Comparison of ENCODE assay signal across 9 cellular contexts in genomic region chr5:1008451-1009358, GRCh38. TPM values are rescaled to one million over a fixed set of nuclear protein-coding genes. Genes with fewer than 3 reads are reported as not detected.
A peak's percentile ranks its signal among the peaks of the same experiment; 100 is the strongest.
DNase-seq lines count a peak whose midpoint lies in the region; ATAC-seq, FAIRE-seq and TF ChIP-seq lines count a peak whose summit lies in the region.
"Had no signal": no experiment of that assay in that cellular context is flagged by ENCODE, and none has a peak within 500 bp of the region (broad histone marks: within the 10 kb centered on the region; RNA-seq: fewer than 3 reads in every experiment).

A gene with protein sequence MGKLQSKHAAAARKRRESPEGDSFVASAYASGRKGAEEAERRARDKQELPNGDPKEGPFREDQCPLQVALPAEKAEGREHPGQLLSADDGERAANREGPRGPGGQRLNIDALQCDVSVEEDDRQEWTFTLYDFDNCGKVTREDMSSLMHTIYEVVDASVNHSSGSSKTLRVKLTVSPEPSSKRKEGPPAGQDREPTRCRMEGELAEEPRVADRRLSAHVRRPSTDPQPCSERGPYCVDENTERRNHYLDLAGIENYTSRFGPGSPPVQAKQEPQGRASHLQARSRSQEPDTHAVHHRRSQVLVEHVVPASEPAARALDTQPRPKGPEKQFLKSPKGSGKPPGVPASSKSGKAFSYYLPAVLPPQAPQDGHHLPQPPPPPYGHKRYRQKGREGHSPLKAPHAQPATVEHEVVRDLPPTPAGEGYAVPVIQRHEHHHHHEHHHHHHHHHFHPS (plus strand): TSS chr5:1008802. CDS start chr5:1009058, 256 bp downstream.

- H3K36me3 Mint-ChIP-seq in naive thymus-derived CD8-positive, alpha-beta T cell, result no peaks in the 10 kb centered on the region

- no peak within 1 kb of the TSS for H3K27ac ChIP-seq in endothelial cell of umbilical vein (ENCODE audit: insufficient read depth, low read depth, low read length)
- no peak within 1 kb of the TSS for H3K27ac ChIP-seq in uterus

- H3K4me1 ChIP-seq in endothelial cell of umbilical vein (ENCODE audit: control insufficient read depth, extremely low read depth, insufficient read depth, low read length), result no peaks in the 10 kb centered on the region
- peaks cover 0 to 9% of the 10 kb centered on the region in 2 donors for H3K4me1 ChIP-seq in uterus

- CTCF ChIA-PET in endothelial cell of umbilical vein (lab: Charles Lee), result interaction anchor here (1.4 to 2.1 kb wide), 5 partner anchors 12 to 60 kb away, joined by 3 to 9 read pairs (median 6); no protein-coding TSS in a partner anchor

- H3K27ac Mint-ChIP-seq in naive thymus-derived CD8-positive, alpha-beta T cell, result peak within 1 kb of the TSS in 2 of 10 donors; percentile 40 to 68

- H3K4me3 ChIP-seq in endothelial cell of umbilical vein (replicated peaks in 1 of 3; ENCODE audit: insufficient read depth in 1 of 3, low read depth in 1 of 3, low read length in 3 of 3) (peak within 1 kb of the TSS in 1 of 3 experiments; percentile 27), uterus (peak within 1 kb of the TSS in 1 of 2 donors; percentile 27)

- H3K4me1 Mint-ChIP-seq in naive thymus-derived CD8-positive, alpha-beta T cell, result peaks cover 16 to 35% (median 21%) of the 10 kb centered on the region in 4 donors

- H3K4me3 Mint-ChIP-seq in naive thymus-derived CD8-positive, alpha-beta T cell, result peak within 1 kb of the TSS in 9 of 10 donors; percentile 64 to 77 (median 70)

- no peak within 1 kb of the TSS for H2AFZ ChIP-seq in endothelial cell of umbilical vein (ENCODE audit: low read depth, low read length)

- DNase-seq in DMS 273 (lab: John Stamatoyannopoulos, UW; ENCODE audit: unreplicated experiment), result peak; percentile 81
- DNase-seq in DMS 273 treated with DMSO at 0.1 percent for 48 hours (lab: John Stamatoyannopoulos, UW), result no peak
- DNase-seq in HuH-7.5 (ENCODE audit: low spot score), result peak; percentile 89
- DNase-seq in activated CD4-positive, CD25-positive, alpha-beta regulatory T cell treated with anti-CD3 and anti-CD28 coated beads, Interleukin-2, amount 50 U/mL, for 72 hours, result peak; percentile 53
- DNase-seq in endothelial cell of umbilical vein (ENCODE audit: low read depth, low spot score), result peak; percentile 10
- peak in 8 of 10 donors; percentile 22 to 64 (median 58) for DNase-seq in naive thymus-derived CD8-positive, alpha-beta T cell
- peak; percentile 14 to 29 for DNase-seq in uterus
- no peak for DNase-seq in effector CD4-positive, alpha-beta T cell

- no peak within 1 kb of the TSS for H3K4me2 ChIP-seq in endothelial cell of umbilical vein (ENCODE audit: insufficient read depth, low read length)

- TF ChIP-seq CTCF in endothelial cell of umbilical vein (IDR thresholded peaks at IDR 0.05; ENCODE audit: extremely low read depth in 1 of 2, insufficient read depth in 1 of 2, low read depth in 1 of 2, low read length in 2 of 2) (peak; percentile 63 to 66), uterus (IDR thresholded peaks at IDR 0.05) (peak in 3 of 4 experiments; percentile 45 to 60 (median 53))

- no peak within 1 kb of the TSS for H3K9ac ChIP-seq in endothelial cell of umbilical vein (replicated peaks; ENCODE audit: extremely low read depth, insufficient read depth, low read length)

- no peaks in the 10 kb centered on the region for H4K20me1 ChIP-seq in endothelial cell of umbilical vein (replicated peaks; ENCODE audit: control insufficient read depth, extremely low read depth, insufficient read depth, low read length)

- peak; percentile 70 to 72 for ATAC-seq in naive thymus-derived CD8-positive, alpha-beta T cell

- H3K27me3 ChIP-seq in endothelial cell of umbilical vein (ENCODE audit: control insufficient read depth in 2 of 2, insufficient read depth in 2 of 2, low read length in 2 of 2), result peaks cover 25 to 26% of the 10 kb centered on the region in 2 experiments
- H3K27me3 ChIP-seq in uterus, result peaks cover 4 to 9% of the 10 kb centered on the region in 2 donors

- no TSS peak for BruUV-seq in endothelial cell of umbilical vein (replicated peaks; lab: Mats Ljungman, UMichigan)

- TF ChIP-seq POLR2A in endothelial cell of umbilical vein (IDR thresholded peaks at IDR 0.05; ENCODE audit: low read depth, low read length), result no peak
- TF ChIP-seq POLR2A in uterus (IDR thresholded peaks at IDR 0.05), result no peak

- dilution Hi-C loops in endothelial cell of umbilical vein (cut with MboI; ENCODE audit: extremely low pct_ligation_motif_present, low sequenced_read_pairs), result no loop called here

- no peaks in the 10 kb centered on the region for H3K9me1 ChIP-seq in endothelial cell of umbilical vein (replicated peaks; ENCODE audit: control insufficient read depth, extremely low read depth, insufficient read depth, low read length)

- POLR2A ChIA-PET in endothelial cell of umbilical vein (lab: Charles Lee), result no interaction called here
- POLR2A ChIA-PET in naive thymus-derived CD8-positive, alpha-beta T cell (lab: Charles Lee), result interaction anchor here (0.7 kb wide), 1 partner anchor 154 kb away, joined by 3 read pairs; no protein-coding TSS in a partner anchor

- H3K36me3 ChIP-seq in endothelial cell of umbilical vein (ENCODE audit: control insufficient read depth in 2 of 2, extremely low read depth in 1 of 2, insufficient read depth in 2 of 2, low read length in 2 of 2) (no peaks in the 10 kb centered on the region), uterus (no peaks in the 10 kb centered on the region)

- H3K9me3 ChIP-seq in endothelial cell of umbilical vein (replicated peaks; ENCODE audit: control insufficient read depth, insufficient read depth, low read length) (no peaks in the 10 kb centered on the region), uterus (no peaks in the 10 kb centered on the region)

- no peaks in the 10 kb centered on the region for H3K9me3 Mint-ChIP-seq in naive thymus-derived CD8-positive, alpha-beta T cell

- intact Hi-C loops in endothelial cell of umbilical vein (cut with micrococcal nuclease) (loop anchor here (1.0 kb wide), 1 partner anchor 85 kb away; no protein-coding TSS in a partner anchor), uterus (cut with DNase I; ENCODE audit: low total_unique reads) (no loop called here)

- peaks cover 14 to 59% (median 33%) of the 10 kb centered on the region in 5 donors for H3K27me3 Mint-ChIP-seq in naive thymus-derived CD8-positive, alpha-beta T cell

- peak; percentile 15 for FAIRE-seq in endothelial cell of umbilical vein (lab: Jason Lieb, UNC)
- FAIRE-seq: A204.1 had no signal

- no peaks in the 10 kb centered on the region for H3K79me2 ChIP-seq in endothelial cell of umbilical vein (ENCODE audit: control insufficient read depth, insufficient read depth, low read length)

TF ChIP-seq in endothelial cell of umbilical vein, 7 proteins besides CTCF, POLR2A, EP300 and RAD21:
- no peak for TF ChIP-seq POLR2AphosphoS5 (IDR thresholded peaks at IDR 0.05; ENCODE audit: insufficient read depth, low read depth, low read length)
- peak; percentile 75 for TF ChIP-seq EZH2 (IDR thresholded peaks at IDR 0.05; ENCODE audit: borderline replicate concordance, low read depth, low read length, severe bottlenecking)

RNA-seq across cellular contexts. Expression of the gene that starts here (rescaled TPM):
- total RNA-seq in endothelial cell of umbilical vein, result not detected in 2 replicates
- 0.03 and 0.08 TPM in 2 replicates for polyA plus RNA-seq in endothelial cell of umbilical vein
- polyA plus RNA-seq in endothelial cell of umbilical vein (2011; cell fraction: cytosol; rRNA removed), result not detected in 2 replicates
- polyA plus RNA-seq in endothelial cell of umbilical vein (2011; cell fraction: nucleus; rRNA removed), result 0.11 and 0.12 TPM in 2 replicates
- 0.14 TPM in 1 of 2 replicates, not detected in the other for polyA plus RNA-seq in endothelial cell of umbilical vein (2012)
- not detected in 2 replicates for polyA minus RNA-seq in endothelial cell of umbilical vein
- polyA minus RNA-seq in endothelial cell of umbilical vein (2011; cell fraction: cytosol; rRNA and poly(A)+ RNA removed), result not detected
- not detected in 2 replicates for polyA minus RNA-seq in endothelial cell of umbilical vein (2011; cell fraction: nucleus; rRNA and poly(A)+ RNA removed)
- not detected for total RNA-seq in naive thymus-derived CD8-positive, alpha-beta T cell
- polyA plus RNA-seq in naive thymus-derived CD8-positive, alpha-beta T cell, result under 1 TPM in 1 of 3 donors, not detected in 2; 0.14 TPM
- total RNA-seq in uterus, result 10 to 100 TPM in 1 of 4 donors, 1 to 10 TPM in 1, not detected in 2; 2.5 to 11.1 TPM

Comparison
In these comparisons a context has a peak if more than half of its experiments do, and no peak if none do; other contexts are left out.
1. DNase-seq: peak in DMS 273 (single experiment), HuH-7.5 (single experiment), activated CD4-positive, CD25-positive, alpha-beta regulatory T cell treated with anti-CD3 and anti-CD28 coated beads, Interleukin-2, amount 50 U/mL, for 72 hours (single experiment) and uterus (2 of 2); none in DMS 273 treated with DMSO at 0.1 percent for 48 hours (single experiment) and effector CD4-positive, alpha-beta T cell (single experiment).
2. Peak in DNase-seq in endothelial cell of umbilical vein; RNA of the gene not detected or under 1 TPM.
3. Peak in DNase-seq and ATAC-seq in naive thymus-derived CD8-positive, alpha-beta T cell; RNA of the gene not detected or under 1 TPM.